In genomic region chr10:95278061-95278988, GRCh38 we compare ENCODE assay signal across 1 cellular context.
TF ChIP-seq lines count a peak whose summit lies in the region.

No MANE protein-coding gene starts in this region.

TF ChIP-seq in HepG2, 621 proteins besides CTCF, POLR2A, EP300 and RAD21 (continued from another document and continues in another):
- TF ChIP-seq RERE (CRISPR knock-in tag; IDR thresholded peaks at IDR 0.05; ENCODE audit: low read depth) = peak; percentile 92
- no peak for TF ChIP-seq GLI4 (CRISPR knock-in tag; IDR thresholded peaks at IDR 0.05; ENCODE audit: borderline replicate concordance)
- TF ChIP-seq CCAR2 (optimal IDR thresholded peaks at IDR 0.05; ENCODE audit: low read depth, low read length) = no peak
- TF ChIP-seq SMARCC2 (IDR thresholded peaks at IDR 0.05) = no peak
- TF ChIP-seq HDAC1 (CRISPR knock-in tag; IDR thresholded peaks at IDR 0.05) = peak; percentile 85
- no peak for TF ChIP-seq SMAD1 (CRISPR knock-in tag; IDR thresholded peaks at IDR 0.05; ENCODE audit: borderline replicate concordance, low read depth)
- no peak for TF ChIP-seq AFF4 (CRISPR knock-in tag; IDR thresholded peaks at IDR 0.05)
- TF ChIP-seq KAT8 (CRISPR knock-in tag; IDR thresholded peaks at IDR 0.05) = peak; percentile 71
- TF ChIP-seq SMAD9 (CRISPR knock-in tag; IDR thresholded peaks at IDR 0.05) = no peak
- peak; percentile 91 for TF ChIP-seq NFKBIZ (CRISPR knock-in tag; IDR thresholded peaks at IDR 0.05)
- peak; percentile 75 for TF ChIP-seq DMAP1 (CRISPR knock-in tag; IDR thresholded peaks at IDR 0.05)
- 0 out of 2 replicates have a peak, but pooled peaks have one; percentile 40 for TF ChIP-seq ZSCAN31 (CRISPR knock-in tag; IDR thresholded peaks at IDR 0.05; ENCODE audit: low read depth)
- TF ChIP-seq NPAS2 (CRISPR knock-in tag; IDR thresholded peaks at IDR 0.05; ENCODE audit: borderline replicate concordance) = no peak
- no peak for TF ChIP-seq NFE2 (CRISPR knock-in tag; IDR thresholded peaks at IDR 0.05)
- TF ChIP-seq, protein P1, sequence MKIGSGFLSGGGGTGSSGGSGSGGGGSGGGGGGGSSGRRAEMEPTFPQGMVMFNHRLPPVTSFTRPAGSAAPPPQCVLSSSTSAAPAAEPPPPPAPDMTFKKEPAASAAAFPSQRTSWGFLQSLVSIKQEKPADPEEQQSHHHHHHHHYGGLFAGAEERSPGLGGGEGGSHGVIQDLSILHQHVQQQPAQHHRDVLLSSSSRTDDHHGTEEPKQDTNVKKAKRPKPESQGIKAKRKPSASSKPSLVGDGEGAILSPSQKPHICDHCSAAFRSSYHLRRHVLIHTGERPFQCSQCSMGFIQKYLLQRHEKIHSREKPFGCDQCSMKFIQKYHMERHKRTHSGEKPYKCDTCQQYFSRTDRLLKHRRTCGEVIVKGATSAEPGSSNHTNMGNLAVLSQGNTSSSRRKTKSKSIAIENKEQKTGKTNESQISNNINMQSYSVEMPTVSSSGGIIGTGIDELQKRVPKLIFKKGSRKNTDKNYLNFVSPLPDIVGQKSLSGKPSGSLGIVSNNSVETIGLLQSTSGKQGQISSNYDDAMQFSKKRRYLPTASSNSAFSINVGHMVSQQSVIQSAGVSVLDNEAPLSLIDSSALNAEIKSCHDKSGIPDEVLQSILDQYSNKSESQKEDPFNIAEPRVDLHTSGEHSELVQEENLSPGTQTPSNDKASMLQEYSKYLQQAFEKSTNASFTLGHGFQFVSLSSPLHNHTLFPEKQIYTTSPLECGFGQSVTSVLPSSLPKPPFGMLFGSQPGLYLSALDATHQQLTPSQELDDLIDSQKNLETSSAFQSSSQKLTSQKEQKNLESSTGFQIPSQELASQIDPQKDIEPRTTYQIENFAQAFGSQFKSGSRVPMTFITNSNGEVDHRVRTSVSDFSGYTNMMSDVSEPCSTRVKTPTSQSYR (CRISPR knock-in tag; IDR thresholded peaks at IDR 0.05; ENCODE audit: borderline replicate concordance) = peak; percentile 87
- TF ChIP-seq ZNF777 (CRISPR knock-in tag; IDR thresholded peaks at IDR 0.05) = no peak
- peak; percentile 89 for TF ChIP-seq ZMYM3 (CRISPR knock-in tag; IDR thresholded peaks at IDR 0.05)
- TF ChIP-seq CBX5 (CRISPR knock-in tag; IDR thresholded peaks at IDR 0.05; ENCODE audit: borderline replicate concordance) = peak; percentile 91; the same call in 1 of the 2 replicates
- no peak for TF ChIP-seq AKAP8 (CRISPR knock-in tag; IDR thresholded peaks at IDR 0.05)
- no peak for TF ChIP-seq ZNF557 (CRISPR knock-in tag; IDR thresholded peaks at IDR 0.05)
- TF ChIP-seq, protein P2, sequence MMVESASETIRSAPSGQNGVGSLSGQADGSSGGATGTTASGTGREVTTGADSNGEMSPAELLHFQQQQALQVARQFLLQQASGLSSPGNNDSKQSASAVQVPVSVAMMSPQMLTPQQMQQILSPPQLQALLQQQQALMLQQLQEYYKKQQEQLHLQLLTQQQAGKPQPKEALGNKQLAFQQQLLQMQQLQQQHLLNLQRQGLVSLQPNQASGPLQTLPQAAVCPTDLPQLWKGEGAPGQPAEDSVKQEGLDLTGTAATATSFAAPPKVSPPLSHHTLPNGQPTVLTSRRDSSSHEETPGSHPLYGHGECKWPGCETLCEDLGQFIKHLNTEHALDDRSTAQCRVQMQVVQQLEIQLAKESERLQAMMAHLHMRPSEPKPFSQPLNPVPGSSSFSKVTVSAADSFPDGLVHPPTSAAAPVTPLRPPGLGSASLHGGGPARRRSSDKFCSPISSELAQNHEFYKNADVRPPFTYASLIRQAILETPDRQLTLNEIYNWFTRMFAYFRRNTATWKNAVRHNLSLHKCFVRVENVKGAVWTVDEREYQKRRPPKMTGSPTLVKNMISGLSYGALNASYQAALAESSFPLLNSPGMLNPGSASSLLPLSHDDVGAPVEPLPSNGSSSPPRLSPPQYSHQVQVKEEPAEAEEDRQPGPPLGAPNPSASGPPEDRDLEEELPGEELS (CRISPR knock-in tag; IDR thresholded peaks at IDR 0.05) = peak; percentile 94
- no peak for TF ChIP-seq SIN3A (IDR thresholded peaks at IDR 0.05; ENCODE audit: borderline replicate concordance, low read depth, low read length)
- TF ChIP-seq ZSCAN9 (CRISPR knock-in tag; IDR thresholded peaks at IDR 0.05; ENCODE audit: borderline replicate concordance) = peak; percentile 79
- TF ChIP-seq ZNF317 (CRISPR knock-in tag; IDR thresholded peaks at IDR 0.05) = 0 out of 2 replicates have a peak, but pooled peaks have one; percentile 21
- no peak for TF ChIP-seq GPN1 (CRISPR knock-in tag; IDR thresholded peaks at IDR 0.05; ENCODE audit: borderline replicate concordance)
- TF ChIP-seq ZNF678 (CRISPR knock-in tag; IDR thresholded peaks at IDR 0.05) = no peak
- no peak for TF ChIP-seq ZNF432 (CRISPR knock-in tag; IDR thresholded peaks at IDR 0.05; ENCODE audit: borderline replicate concordance)
- TF ChIP-seq HNRNPL (IDR thresholded peaks at IDR 0.05; ENCODE audit: low read depth, low read length) = no peak
- TF ChIP-seq ZC3H13 (CRISPR knock-in tag; IDR thresholded peaks at IDR 0.05) = no peak
- TF ChIP-seq ZNF749 (CRISPR knock-in tag; IDR thresholded peaks at IDR 0.05; ENCODE audit: borderline replicate concordance) = no peak
- peak; percentile 77; the same call in 1 of the 2 replicates for TF ChIP-seq ZNF772 (CRISPR knock-in tag; IDR thresholded peaks at IDR 0.05)
- TF ChIP-seq KDM2A (CRISPR knock-in tag; IDR thresholded peaks at IDR 0.05; ENCODE audit: borderline replicate concordance, low read depth) = peak; percentile 31; the same call in 1 of the 2 replicates
- no peak for TF ChIP-seq ZNF160 (CRISPR knock-in tag; IDR thresholded peaks at IDR 0.05)
- no peak for TF ChIP-seq DMTF1 (CRISPR knock-in tag; IDR thresholded peaks at IDR 0.05)
- TF ChIP-seq ZNF616 (CRISPR knock-in tag; IDR thresholded peaks at IDR 0.05; ENCODE audit: low read depth) = no peak
- no peak for TF ChIP-seq NR1H2 (CRISPR knock-in tag; IDR thresholded peaks at IDR 0.05; ENCODE audit: borderline replicate concordance, low read depth)
- no peak for TF ChIP-seq ZNF234 (CRISPR knock-in tag; conservative IDR thresholded peaks at IDR 0.05)
- TF ChIP-seq SALL1 (CRISPR knock-in tag; IDR thresholded peaks at IDR 0.05) = peak; percentile 92
- TF ChIP-seq NR2F1 (CRISPR knock-in tag; IDR thresholded peaks at IDR 0.05) = peak in 1 of 2 experiments; percentile 58; a peak in 1 of 4 replicates
- TF ChIP-seq ONECUT2 (CRISPR knock-in tag; IDR thresholded peaks at IDR 0.05) = no peak; the same call in 1 of the 2 replicates
- TF ChIP-seq FOXK2 (IDR thresholded peaks at IDR 0.05) = no peak
- TF ChIP-seq ZNF10 (CRISPR knock-in tag; IDR thresholded peaks at IDR 0.05; ENCODE audit: borderline replicate concordance, low read depth) = no peak
- TF ChIP-seq, protein P3, sequence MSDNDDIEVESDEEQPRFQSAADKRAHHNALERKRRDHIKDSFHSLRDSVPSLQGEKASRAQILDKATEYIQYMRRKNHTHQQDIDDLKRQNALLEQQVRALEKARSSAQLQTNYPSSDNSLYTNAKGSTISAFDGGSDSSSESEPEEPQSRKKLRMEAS (IDR thresholded peaks at IDR 0.05) = peak; percentile 46
- TF ChIP-seq MIER2 (CRISPR knock-in tag; IDR thresholded peaks at IDR 0.05) = no peak
- TF ChIP-seq GATAD1 (CRISPR knock-in tag; IDR thresholded peaks at IDR 0.05) = peak; percentile 62
- TF ChIP-seq TCF7L2 (IDR thresholded peaks at IDR 0.05; ENCODE audit: low read depth, low read length) = peak; percentile 86
- TF ChIP-seq ISL2 (CRISPR knock-in tag; IDR thresholded peaks at IDR 0.05) = peak; percentile 98
- peak; percentile 94 for TF ChIP-seq BCL6 (CRISPR knock-in tag; IDR thresholded peaks at IDR 0.05)
- TF ChIP-seq ZNF652 (CRISPR knock-in tag; IDR thresholded peaks at IDR 0.05; ENCODE audit: borderline replicate concordance, low read depth) = no peak
- 0 out of 2 replicates have a peak, but pooled peaks have one; percentile 49 for TF ChIP-seq ZNF337 (CRISPR knock-in tag; IDR thresholded peaks at IDR 0.05; ENCODE audit: borderline replicate concordance, low read depth)
- peak; percentile 30; the same call in 1 of the 2 replicates for TF ChIP-seq TP53 (CRISPR knock-in tag; conservative IDR thresholded peaks at IDR 0.05)
- TF ChIP-seq GATAD2A (CRISPR knock-in tag; IDR thresholded peaks at IDR 0.05) = peak; percentile 99
- no peak for TF ChIP-seq IKZF4 (CRISPR knock-in tag; IDR thresholded peaks at IDR 0.05; ENCODE audit: borderline replicate concordance, low read depth, not compliant biosample characterization)
- TF ChIP-seq, protein P4, sequence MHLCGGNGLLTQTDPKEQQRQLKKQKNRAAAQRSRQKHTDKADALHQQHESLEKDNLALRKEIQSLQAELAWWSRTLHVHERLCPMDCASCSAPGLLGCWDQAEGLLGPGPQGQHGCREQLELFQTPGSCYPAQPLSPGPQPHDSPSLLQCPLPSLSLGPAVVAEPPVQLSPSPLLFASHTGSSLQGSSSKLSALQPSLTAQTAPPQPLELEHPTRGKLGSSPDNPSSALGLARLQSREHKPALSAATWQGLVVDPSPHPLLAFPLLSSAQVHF (CRISPR knock-in tag; IDR thresholded peaks at IDR 0.05) = no peak
- peak; percentile 94 for TF ChIP-seq TEAD3 (CRISPR knock-in tag; optimal IDR thresholded peaks at IDR 0.05; ENCODE audit: borderline replicate concordance)
- no peak for TF ChIP-seq ZNF543 (CRISPR knock-in tag; IDR thresholded peaks at IDR 0.05)
